Comparison of ENCODE assay signal across 25 cellular contexts in the genomic region with DNA sequence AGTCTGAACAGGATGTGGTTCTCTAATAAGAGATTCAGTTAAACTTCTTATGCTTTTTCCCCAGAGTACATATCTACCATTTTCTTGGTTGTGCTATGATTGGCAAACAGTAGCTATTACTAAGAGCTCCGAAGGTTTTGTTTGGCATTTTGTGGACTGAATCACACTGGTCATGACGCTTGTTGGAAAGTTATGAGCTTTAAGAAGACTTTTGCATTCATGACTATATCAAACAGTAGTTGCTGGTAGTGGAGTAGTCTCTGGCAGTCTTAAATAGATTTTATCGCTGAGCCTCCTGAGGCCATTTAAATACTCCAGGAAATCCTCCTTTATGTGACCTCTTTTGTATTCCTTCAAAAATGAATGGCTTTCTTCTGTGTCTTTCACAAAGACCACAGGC. TPM values are rescaled to one million over a fixed set of nuclear protein-coding genes. Genes with fewer than 3 reads are reported as not detected.
DNase-seq lines count a peak whose midpoint lies in the region; ATAC-seq and TF ChIP-seq lines count a peak whose summit lies in the region.
"Had no signal": no experiment of that assay in that cellular context is flagged by ENCODE, and none has a peak within 500 bp of the region (broad histone marks: within the 10 kb centered on the region; RNA-seq: fewer than 3 reads in every experiment).

No MANE protein-coding gene starts in this region.

- no peak for TF ChIP-seq CTCF in fibroblast of mammary gland (conservative IDR thresholded peaks at IDR 0.05; ENCODE audit: control insufficient read depth, insufficient read depth, low read depth, low read length)

- DNase-seq in EH (ENCODE audit: low read depth), result peak; percentile 11
- DNase-seq in NCI-H226, result peak; percentile 12
- peak; percentile 71 for DNase-seq in fibroblast of mammary gland (ENCODE audit: low read depth)
- no peak for DNase-seq in KG1 (lab: John Stamatoyannopoulos, UW)
- DNase-seq in stimulated activated naive CD8-positive, alpha-beta T cell treated with anti-CD3 and anti-CD28 coated beads, Interleukin-15, Interleukin-2, amounts not matched to agents 100 U/mL and 50 U/mL, for 24 hours, result no peak
- DNase-seq: activated CD4-positive, alpha-beta memory T cell treated with anti-CD3 and anti-CD28 coated beads for 36 hours; activated CD4-positive, alpha-beta T cell treated with anti-CD3 and anti-CD28 coated beads for 1 hour; activated naive CD4-positive, alpha-beta T cell treated with anti-CD3 and anti-CD28 coated beads for 36 hours; Caco-2; glutamatergic neuron; NCI-H1417; NCI-H2029 treated with DMSO at 0.1 percent for 48 hours; NCI-H446; NCI-H774; nephron progenitor cell; Peyer's patch; SHP77; stimulated activated CD4-positive, alpha-beta T cell treated with anti-CD3 and anti-CD28 coated beads, Interleukin-1b, Interleukin-23, amount 100 ng/mL, for 48 hours; stimulated activated naive CD8-positive, alpha-beta T cell treated with anti-CD3 and anti-CD28 coated beads, Interleukin-15, amount 100 ng/mL, for 72 hours had no signal

- H3K4me3 ChIP-seq in fibroblast of mammary gland (ENCODE audit: control insufficient read depth, low read depth, low read length), result no peak overlapping the region
- H3K4me3 ChIP-seq in skeletal muscle satellite cell (ENCODE audit: low read length), result no peak overlapping the region
- H3K4me3 ChIP-seq: breast epithelium, Peyer's patch had no signal

- peaks cover 16% of the 10 kb centered on the region for H3K4me1 ChIP-seq in skeletal muscle satellite cell (ENCODE audit: control insufficient read depth, insufficient read depth, low read length)
- H3K4me1 ChIP-seq: breast epithelium, Caco-2, parathyroid adenoma, Peyer's patch had no signal

- H3K27me3 ChIP-seq in skeletal muscle satellite cell (ENCODE audit: control insufficient read depth, insufficient read depth, low read length), result no peaks in the 10 kb centered on the region
- H3K27me3 ChIP-seq: breast epithelium, Peyer's patch had no signal

- H3K36me3 ChIP-seq in skeletal muscle satellite cell (ENCODE audit: insufficient read depth, low read length), result no peaks in the 10 kb centered on the region
- H3K36me3 ChIP-seq: breast epithelium, Peyer's patch had no signal

- H3K9me3 ChIP-seq in skeletal muscle satellite cell (replicated peaks; ENCODE audit: low read length), result no peaks in the 10 kb centered on the region
- H3K9me3 ChIP-seq: Caco-2, Peyer's patch had no signal

- H3K4me2 ChIP-seq in skeletal muscle satellite cell (ENCODE audit: low read length), result peak overlapping the region; percentile 37

- no peak overlapping the region for H3K9ac ChIP-seq in skeletal muscle satellite cell (ENCODE audit: low read depth, low read length)
- H3K9ac ChIP-seq: parathyroid adenoma had no signal

- ATAC-seq in GM19324 (IDR thresholded peaks at IDR 0.05; ENCODE audit: low FRiP score, unreplicated experiment), result no peak
- ATAC-seq in stimulated activated naive CD8-positive, alpha-beta T cell treated with anti-CD3 and anti-CD28 coated beads, Interleukin-15, Interleukin-2, amounts not matched to agents 100 U/mL and 50 U/mL, for 24 hours, result no peak
- ATAC-seq: stimulated activated naive CD8-positive, alpha-beta T cell treated with anti-CD3 and anti-CD28 coated beads, Interleukin-15, amount 100 ng/mL, for 72 hours had no signal

RNA-seq across cellular contexts. Expression of a gene that starts 40.8 kb away (rescaled TPM):
- 0.44 and 1.3 TPM in 2 replicates for total RNA-seq in skeletal muscle satellite cell (2012; rRNA removed)
- total RNA-seq: activated CD4-positive, alpha-beta memory T cell treated with anti-CD3 and anti-CD28 coated beads for 36 hours; activated naive CD4-positive, alpha-beta T cell treated with anti-CD3 and anti-CD28 coated beads for 36 hours; activated T-helper 1 cell treated with anti-CD3 and anti-CD28 coated beads, Interleukin-12 subunit alpha, Interleukin-12 subunit beta, Interleukin-2, Interleukin-4 antibody, amounts not matched to agents 30 ng/mL and 10 ng/mL and 1 ng/mL, durations not matched to agents 14 hours and 24 hours and 36 hours; T-helper 2 cell treated with Interferon-gamma antibody and Interleukin-4, amounts not matched to agents 100 ng/mL and 5 ng/mL, for 36 hours had no signal

Comparison
In these comparisons a context has a peak if more than half of its experiments do, and no peak if none do; other contexts are left out.
1. DNase-seq: peak in EH (single experiment), NCI-H226 (single experiment) and fibroblast of mammary gland (single experiment); none in KG1 (single experiment) and stimulated activated naive CD8-positive, alpha-beta T cell treated with anti-CD3 and anti-CD28 coated beads, Interleukin-15, Interleukin-2, amounts not matched to agents 100 U/mL and 50 U/mL, for 24 hours (single experiment).